Comparison of ENCODE assay signal across 21 cellular contexts in genomic region chr2:149346272-149346671, GRCh38.
"Had no signal": no experiment of that assay in that cellular context is flagged by ENCODE, and none has a peak within 500 bp of the region (broad histone marks: within the 10 kb centered on the region; RNA-seq: fewer than 3 reads in every experiment).

No MANE protein-coding gene starts in this region.

- H3K27ac ChIP-seq: dorsolateral prefrontal cortex, esophagus squamous epithelium, foreskin keratinocyte, hepatocyte, pancreas, upper lobe of left lung, vagina had no signal

- DNase-seq: cortex of kidney; dorsolateral prefrontal cortex; effector memory CD4-positive, alpha-beta T cell; esophagus squamous epithelium; foreskin keratinocyte; head of caudate nucleus; left cardiac atrium; left ventricle myocardium superior; mesenchymal stem cell; midbrain; naive B cell; occipital lobe; pancreas; right cardiac atrium; stimulated activated CD4-positive, alpha-beta T cell treated with anti-CD3 and anti-CD28 coated beads, Interleukin-2, amount 100 ng/mL, for 48 hours; stimulated activated naive CD4-positive, alpha-beta T cell treated with Interleukin-2 at 50 U/mL for 16 hours had no signal

- ATAC-seq: foreskin keratinocyte, left cardiac atrium, left ventricle myocardium superior, pancreas, right cardiac atrium had no signal

- H3K27me3 ChIP-seq: esophagus squamous epithelium, foreskin keratinocyte, pancreas, upper lobe of left lung, vagina had no signal

- H3K9me3 ChIP-seq: esophagus squamous epithelium, pancreas, upper lobe of left lung, vagina had no signal

- H3K36me3 ChIP-seq: esophagus squamous epithelium, pancreas, upper lobe of left lung, vagina had no signal

- H3K4me3 ChIP-seq: dorsolateral prefrontal cortex, esophagus squamous epithelium, hepatocyte, lung, pancreas, smooth muscle cell, upper lobe of left lung, vagina had no signal

- H2AFZ ChIP-seq: hepatocyte had no signal

- H3K4me1 ChIP-seq: esophagus squamous epithelium, foreskin keratinocyte, pancreas, upper lobe of left lung, vagina had no signal

- H3K4me2 ChIP-seq: hepatocyte, smooth muscle cell had no signal
